ENCODE assay signal across 25 cellular contexts in the genomic region with DNA sequence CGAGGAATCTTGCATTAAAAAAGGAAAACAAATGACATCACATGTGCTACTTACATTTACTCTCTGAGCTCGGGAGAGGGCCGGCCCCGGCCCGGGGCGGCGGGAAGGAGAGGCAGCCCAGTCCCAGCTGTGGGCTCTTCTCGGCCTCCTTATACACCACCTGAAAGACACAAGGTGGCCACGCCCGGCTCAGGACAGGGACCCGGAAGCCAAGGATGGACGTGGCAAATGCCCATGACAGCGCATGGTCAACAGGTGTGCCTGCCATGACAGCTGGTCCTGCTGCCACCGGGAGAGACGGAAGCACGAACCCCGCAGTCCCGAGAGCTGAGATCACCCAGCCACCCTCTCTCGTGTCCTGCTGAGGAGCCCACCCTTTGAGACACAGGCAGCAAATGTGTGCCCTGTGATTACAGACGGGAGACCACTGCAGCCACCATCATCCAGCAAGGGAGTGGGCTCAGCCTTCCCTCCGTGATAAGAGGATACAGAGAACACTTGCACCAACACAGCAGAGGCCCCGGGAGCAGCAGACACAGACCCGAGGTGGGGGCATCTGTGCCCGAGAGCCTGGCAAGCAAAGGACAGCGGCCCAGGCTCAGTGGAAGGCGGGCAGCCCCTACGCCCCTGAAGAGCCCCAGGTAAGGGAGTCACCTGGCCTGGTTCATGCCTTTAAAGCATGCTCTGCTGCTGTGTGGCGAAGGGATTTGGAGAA. TPM values are rescaled to one million over a fixed set of nuclear protein-coding genes. Genes with fewer than 3 reads are reported as not detected.
"Had no signal": no experiment of that assay in that cellular context is flagged by ENCODE, and none has a peak within 500 bp of the region (broad histone marks: within the 10 kb centered on the region; RNA-seq: fewer than 3 reads in every experiment).

No MANE protein-coding gene starts in this region.

- H3K27ac ChIP-seq: ascending aorta, body of pancreas had no signal

- DNase-seq: activated B cell treated with CpG ODN at 0.5 μM for 24 hours; activated CD4-positive, alpha-beta T cell treated with anti-CD3 and anti-CD28 coated beads for 1 hour; activated CD4-positive, alpha-beta T cell treated with anti-CD3 and anti-CD28 coated beads, Interleukin-2, amount 10 ng/mL, durations not matched to agents 24 days and 14 days; activated CD4-positive, alpha-beta T cell treated with anti-CD3 and anti-CD28 coated beads, Interleukin-2, amount 50 U/mL, for 48 hours; activated CD8-positive, alpha-beta memory T cell treated with anti-CD3 and anti-CD28 coated beads, Interleukin-2, amount 10 ng/mL, durations not matched to agents 7 days and 5 days; activated effector memory CD4-positive, alpha-beta T cell treated with Interleukin-2 at 50 U/mL for 16 hours; activated naive CD4-positive, alpha-beta T cell; activated T-cell treated with anti-CD3 and anti-CD28 coated beads, Interleukin-2, amount 50 U/mL, for 24 hours; body of pancreas; Karpas-422; MM.1S; NCI-H1105 treated with DMSO at 0.1 percent for 48 hours; NCI-H1436 treated with DMSO at 0.1 percent for 48 hours; NCI-H187; NCI-H2081; NCI-H510A treated with DMSO at 0.1 percent for 48 hours; NCI-H69; PC-3; SHP77 treated with DMSO at 0.1 percent for 48 hours; T-helper 17 cell; T-helper 9 cell had no signal

- H3K27me3 Mint-ChIP-seq: activated B cell treated with CpG ODN at 0.5 μM for 24 hours; activated CD4-positive, alpha-beta T cell treated with anti-CD3 and anti-CD28 coated beads, Interleukin-2, amount 10 ng/mL, durations not matched to agents 24 days and 14 days; activated CD8-positive, alpha-beta memory T cell treated with anti-CD3 and anti-CD28 coated beads, Interleukin-2, amount 10 ng/mL, durations not matched to agents 7 days and 5 days; activated naive CD4-positive, alpha-beta T cell treated with anti-CD3 and anti-CD28 coated beads, Interleukin-2, amount 50 U/mL, for 24 hours; activated T-cell treated with anti-CD3 and anti-CD28 coated beads, Interleukin-2, amount 50 U/mL, for 24 hours; T-helper 17 cell had no signal

- H3K27me3 ChIP-seq: ascending aorta, body of pancreas had no signal

- H3K4me1 ChIP-seq: ascending aorta, body of pancreas had no signal

- H3K9me3 ChIP-seq: ascending aorta, body of pancreas had no signal

- H3K4me3 Mint-ChIP-seq: activated B cell treated with CpG ODN at 0.5 μM for 24 hours; activated CD4-positive, alpha-beta T cell treated with anti-CD3 and anti-CD28 coated beads, Interleukin-2, amount 10 ng/mL, durations not matched to agents 24 days and 14 days; activated CD8-positive, alpha-beta memory T cell treated with anti-CD3 and anti-CD28 coated beads, Interleukin-2, amount 10 ng/mL, durations not matched to agents 7 days and 5 days; activated naive CD4-positive, alpha-beta T cell treated with anti-CD3 and anti-CD28 coated beads, Interleukin-2, amount 50 U/mL, for 24 hours; activated T-cell treated with anti-CD3 and anti-CD28 coated beads, Interleukin-2, amount 50 U/mL, for 24 hours; activated T-helper 1 cell treated with anti-CD3 and anti-CD28 coated beads, Interleukin-12 subunit alpha, Interleukin-12 subunit beta, Interleukin-2, Interleukin-4 antibody, amounts not matched to agents 30 ng/mL and 10 ng/mL and 1 ng/mL, durations not matched to agents 14 hours and 24 hours and 36 hours; T-helper 17 cell had no signal

- H3K9me3 Mint-ChIP-seq: activated B cell treated with CpG ODN at 0.5 μM for 24 hours; activated CD4-positive, alpha-beta T cell treated with anti-CD3 and anti-CD28 coated beads, Interleukin-2, amount 10 ng/mL, durations not matched to agents 24 days and 14 days; activated naive CD4-positive, alpha-beta T cell treated with anti-CD3 and anti-CD28 coated beads, Interleukin-2, amount 50 U/mL, for 24 hours; activated T-cell treated with anti-CD3 and anti-CD28 coated beads, Interleukin-2, amount 50 U/mL, for 24 hours; activated T-helper 1 cell treated with anti-CD3 and anti-CD28 coated beads, Interleukin-12 subunit alpha, Interleukin-12 subunit beta, Interleukin-2, Interleukin-4 antibody, amounts not matched to agents 30 ng/mL and 10 ng/mL and 1 ng/mL, durations not matched to agents 14 hours and 24 hours and 36 hours had no signal

- ATAC-seq: activated CD8-positive, alpha-beta memory T cell treated with anti-CD3 and anti-CD28 coated beads, Interleukin-2, amount 10 ng/mL, durations not matched to agents 7 days and 5 days; body of pancreas; K562; PC-3; T-helper 17 cell had no signal

- H3K4me3 ChIP-seq: ascending aorta, body of pancreas, K562 had no signal

- H3K27ac Mint-ChIP-seq: activated B cell treated with CpG ODN at 0.5 μM for 24 hours; activated CD4-positive, alpha-beta T cell treated with anti-CD3 and anti-CD28 coated beads, Interleukin-2, amount 10 ng/mL, durations not matched to agents 24 days and 14 days; activated CD8-positive, alpha-beta memory T cell treated with anti-CD3 and anti-CD28 coated beads, Interleukin-2, amount 10 ng/mL, durations not matched to agents 7 days and 5 days; activated naive CD4-positive, alpha-beta T cell treated with anti-CD3 and anti-CD28 coated beads, Interleukin-2, amount 50 U/mL, for 24 hours; activated T-cell treated with anti-CD3 and anti-CD28 coated beads, Interleukin-2, amount 50 U/mL, for 24 hours; activated T-helper 1 cell treated with anti-CD3 and anti-CD28 coated beads, Interleukin-12 subunit alpha, Interleukin-12 subunit beta, Interleukin-2, Interleukin-4 antibody, amounts not matched to agents 30 ng/mL and 10 ng/mL and 1 ng/mL, durations not matched to agents 14 hours and 24 hours and 36 hours had no signal

- H3K4me1 Mint-ChIP-seq: activated CD4-positive, alpha-beta T cell treated with anti-CD3 and anti-CD28 coated beads, Interleukin-2, amount 10 ng/mL, durations not matched to agents 24 days and 14 days; activated naive CD4-positive, alpha-beta T cell treated with anti-CD3 and anti-CD28 coated beads, Interleukin-2, amount 50 U/mL, for 24 hours; T-helper 17 cell had no signal

RNA-seq across cellular contexts. Expression of gene TP73, which starts 18.8 kb away (rescaled TPM):
- total RNA-seq: ascending aorta had no signal
